9 cellular contexts compared by ENCODE assay signal in the genomic region with DNA sequence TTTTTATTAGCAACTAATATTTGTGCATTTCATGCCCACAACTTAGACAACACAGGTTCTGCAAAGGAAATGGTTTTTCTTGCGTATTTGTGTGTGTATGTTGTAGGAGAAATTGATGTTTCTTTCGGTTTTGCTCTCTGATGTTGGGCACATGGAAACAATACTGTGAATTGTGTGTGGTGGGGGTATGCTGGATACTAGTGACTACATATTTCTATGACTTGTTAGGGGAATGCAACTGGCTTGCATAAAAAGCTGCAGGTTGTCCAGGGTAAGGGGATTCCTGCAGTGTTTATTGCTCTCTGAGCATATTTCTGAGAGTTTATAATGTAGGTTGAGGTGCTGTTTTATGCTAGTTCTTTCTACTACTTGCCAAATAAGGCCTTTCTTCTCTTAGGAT. TPM values are rescaled to one million over a fixed set of nuclear protein-coding genes. Genes with fewer than 3 reads are reported as not detected.
DNase-seq lines count a peak whose midpoint lies in the region; ATAC-seq, FAIRE-seq and TF ChIP-seq lines count a peak whose summit lies in the region.
"Had no signal": no experiment of that assay in that cellular context is flagged by ENCODE, and none has a peak within 500 bp of the region (broad histone marks: within the 10 kb centered on the region; RNA-seq: fewer than 3 reads in every experiment).

No MANE protein-coding gene starts in this region.

- no peaks in the 10 kb centered on the region for H3K27me3 Mint-ChIP-seq in natural killer cell (ENCODE audit: low read depth in 2 of 2)

- H4K20me1 ChIP-seq in GM12878 (ENCODE audit: control insufficient read depth, insufficient read depth) (no peaks in the 10 kb centered on the region), OCI-LY7 (ENCODE audit: insufficient read depth, low read length) (no peaks in the 10 kb centered on the region)

- peak overlapping the region; percentile 10 for H3K4me2 ChIP-seq in GM12878 (ENCODE audit: control insufficient read depth, insufficient read depth)
- H3K4me2 ChIP-seq in OCI-LY7 (ENCODE audit: low read length), result no peak overlapping the region

- 38% methylated on average over 2 of the region's 2 CpGs for WGBS in GM12878 (ENCODE audit: insufficient coverage, insufficient replicate concordance, low lambda C conversion rate, missing lambda C conversion rate)

- H3K9me3 ChIP-seq in ES-I3 (ENCODE audit: control insufficient read depth, insufficient read depth, low read length) (no peaks in the 10 kb centered on the region), GM12878 (replicated peaks; ENCODE audit: control insufficient read depth, insufficient read depth, low read length) (no peaks in the 10 kb centered on the region), OCI-LY7 (ENCODE audit: low read length) (no peaks in the 10 kb centered on the region)

- H3K27me3 ChIP-seq in GM12878 (replicated peaks in 1 of 2; ENCODE audit: control insufficient read depth in 2 of 2, insufficient read depth in 2 of 2, low read length in 1 of 2), result no peaks in the 10 kb centered on the region

- POLR2A ChIA-PET in GM12878 (lab: Charles Lee) (interaction anchor here (0.8 to 1.2 kb wide), 2 partner anchors 18 to 19 kb away, joined by 4 read pairs; no protein-coding TSS in a partner anchor), OCI-LY7 (lab: Charles Lee) (no interaction called here)

- in situ Hi-C loops in GM12878 (cut with MboI), result loop anchor here (10.0 kb wide), 1 partner anchor 209 kb away; no protein-coding TSS in a partner anchor

- H3K36me3 ChIP-seq in ES-I3 (ENCODE audit: insufficient read depth, low read length) (peaks cover 12% of the 10 kb centered on the region; the same call in 1 of the 2 replicates), GM12878 (ENCODE audit: control insufficient read depth in 2 of 2, insufficient read depth in 2 of 2, low read length in 1 of 2) (no peaks in the 10 kb centered on the region), OCI-LY7 (ENCODE audit: insufficient read depth, low read length) (no peaks in the 10 kb centered on the region)

- RAD21 ChIA-PET in GM12878 (lab: Charles Lee; ENCODE audit: unreplicated experiment), result interaction anchor here (1.3 kb wide), 1 partner anchor 23 kb away, joined by 3 read pairs; no protein-coding TSS in a partner anchor

- BruUV-seq in GM12878 (replicated peaks; lab: Mats Ljungman, UMichigan), result no TSS peak
- no TSS peak for BruUV-seq in OCI-LY7 (replicated peaks; lab: Mats Ljungman, UMichigan)

- CTCF ChIA-PET in GM12878 (lab: Yijun Ruan, JAX), result interaction anchor here (0.9 to 2.2 kb wide), 6 partner anchors 8 to 209 kb away, joined by 3 to 10 read pairs (median 3); no protein-coding TSS in a partner anchor
- CTCF ChIA-PET in OCI-LY7 (lab: Charles Lee; ENCODE audit: unreplicated experiment), result no interaction called here

- H3K4me1 Mint-ChIP-seq in natural killer cell, result peaks cover 24 to 50% of the 10 kb centered on the region in 2 donors

- no peaks in the 10 kb centered on the region for H3K9me2 ChIP-seq in OCI-LY7 (ENCODE audit: insufficient read depth, low read length)

- no peak for TF ChIP-seq EP300 in GM12878 (IDR thresholded peaks at IDR 0.05; ENCODE audit: borderline replicate concordance in 1 of 2, control insufficient read depth in 1 of 2, low read depth in 2 of 2, low read length in 2 of 2)

- peak overlapping the region; percentile 57 to 91 for H3K27ac Mint-ChIP-seq in natural killer cell

- no peak for DNase-seq in GM12878 (ENCODE audit: low read depth, low spot score)
- no peak for DNase-seq in natural killer cell
- no peak for DNase-seq in glomerular visceral epithelial cell (ENCODE audit: extremely low spot score)
- no peak for DNase-seq in activated effector memory CD4-positive, alpha-beta T cell treated with Interleukin-2 at 50 U/mL for 16 hours
- no peak for DNase-seq in OCI-LY7 (ENCODE audit: low spot score)

- H3K27ac ChIP-seq in GM12878 (ENCODE audit: control insufficient read depth, insufficient read depth) (no peak overlapping the region), OCI-LY7 (ENCODE audit: low read depth, low read length, poor library complexity, severe bottlenecking) (no peak overlapping the region)

- H3K9ac ChIP-seq in ES-I3 (ENCODE audit: low read depth, low read length) (peak overlapping the region; percentile 97), GM12878 (ENCODE audit: control insufficient read depth, insufficient read depth, low read length) (no peak overlapping the region)

- no peaks in the 10 kb centered on the region for H3K9me3 Mint-ChIP-seq in natural killer cell

- H2AFZ ChIP-seq in GM12878 (ENCODE audit: control insufficient read depth, low read depth, low read length), result no peak overlapping the region
- H2AFZ ChIP-seq in OCI-LY7 (ENCODE audit: low read length), result no peak overlapping the region

- H3K4me3 ChIP-seq in GM12878, result peak overlapping the region; percentile 61
- no peak overlapping the region for H3K4me3 ChIP-seq in OCI-LY7 (ENCODE audit: low read depth, low read length, poor library complexity, severe bottlenecking)

- H3K36me3 Mint-ChIP-seq in natural killer cell, result no peaks in the 10 kb centered on the region

- peak overlapping the region; percentile 89 for H3K4me3 Mint-ChIP-seq in natural killer cell

- H3K4me1 ChIP-seq in ES-I3 (ENCODE audit: insufficient read depth, low read length), result peaks cover 25% of the 10 kb centered on the region
- H3K4me1 ChIP-seq in GM12878 (ENCODE audit: control insufficient read depth, insufficient read depth, low read length), result peaks cover 12% of the 10 kb centered on the region
- H3K4me1 ChIP-seq in OCI-LY7 (ENCODE audit: insufficient read depth, low read length, poor library complexity, severe bottlenecking), result peaks cover 8% of the 10 kb centered on the region

- TF ChIP-seq POLR2A in GM12878 (IDR thresholded peaks at IDR 0.05; ENCODE audit: low read depth, low read length), result no peak

- intact Hi-C loops in GM12878 (cut with micrococcal nuclease; ENCODE audit: unreplicated experiment) (loop anchor here (2.0 kb wide), 1 partner anchor 15 kb away; no protein-coding TSS in a partner anchor), natural killer cell (cut with micrococcal nuclease) (loop anchor here (10.0 kb wide), 1 partner anchor 209 kb away; no protein-coding TSS in a partner anchor), OCI-LY7 (cut with micrococcal nuclease; ENCODE audit: unreplicated experiment) (no loop called here)

- no peak for TF ChIP-seq CTCF in GM12878 (IDR thresholded peaks at IDR 0.05 in 2 of 3, conservative IDR thresholded peaks at IDR 0.05 in 1 of 3; ENCODE audit: control insufficient read depth in 2 of 3, extremely low read depth in 1 of 3, insufficient read depth in 1 of 3, low read depth in 3 of 3, low read length in 3 of 3)
- TF ChIP-seq CTCF in natural killer cell (IDR thresholded peaks at IDR 0.05), result no peak
- no peak for TF ChIP-seq CTCF in OCI-LY7 (conservative IDR thresholded peaks at IDR 0.05; ENCODE audit: low read length)

- ATAC-seq in HG02973 (IDR thresholded peaks at IDR 0.05; ENCODE audit: unreplicated experiment) (peak; percentile 28), GM12878 (peak; percentile 6), natural killer cell (no peak), GM19455 (IDR thresholded peaks at IDR 0.05; ENCODE audit: unreplicated experiment) (no peak)

- SMC1A ChIA-PET in GM12878 (lab: Charles Lee; ENCODE audit: uncharacterized antibody, unreplicated experiment), result interaction anchor here (0.9 to 1.4 kb wide), 4 partner anchors 20 to 98 kb away, joined by 3 to 5 read pairs (median 4); no protein-coding TSS in a partner anchor

- TF ChIP-seq RAD21 in GM12878 (IDR thresholded peaks at IDR 0.05; ENCODE audit: insufficient read depth, low read depth, low read length), result no peak

- no peak for FAIRE-seq in GM12878 (lab: Jason Lieb, UNC)

- H3K79me2 ChIP-seq in GM12878 (ENCODE audit: control insufficient read depth, insufficient read depth, low read length), result no peaks in the 10 kb centered on the region
- H3K79me2 ChIP-seq in OCI-LY7 (ENCODE audit: insufficient read depth, low read depth, low read length), result no peaks in the 10 kb centered on the region

RNA-seq across cellular contexts. Expression of a gene that starts 11.6 kb away (rescaled TPM):
- total RNA-seq in GM12878 (2013; cell fraction: nucleolus; rRNA removed), result 5.6 and 7.5 TPM in 2 replicates
- total RNA-seq in GM12878 (2014; rRNA removed), result 3.5 and 4.3 TPM in 2 replicates
- 4.2 and 5.0 TPM in 2 replicates for total RNA-seq in GM12878 (2014; rRNA removed; fragmentation: Illumina TruSeq; extraction: Trizol)
- total RNA-seq in GM12878 (2021), result 6.2 TPM in 2 replicates
- 2.9 TPM for polyA plus RNA-seq in GM12878 (2011; ENCODE audit: low read depth)
- 32.2 and 38.1 TPM in 2 replicates for polyA plus RNA-seq in GM12878 (2011; rRNA removed)
- polyA plus RNA-seq in GM12878 (2011; cell fraction: cytosol; rRNA removed), result 20.1 and 22.7 TPM in 2 replicates
- 21.6 and 21.7 TPM in 2 replicates for polyA plus RNA-seq in GM12878 (2011; cell fraction: nucleus; rRNA removed)
- 3.1 and 5.0 TPM in 2 replicates for polyA plus RNA-seq in GM12878 (2012)
- polyA plus RNA-seq in GM12878 (2014; fragmentation: Illumina TruSeq; extraction: Trizol), result 8.3 and 15.2 TPM in 2 replicates
- polyA plus RNA-seq in GM12878 (2014; fragmentation: Nextera tagmentation; extraction: Ambion mirVana), result 1 to 10 TPM; 1.3 to 2.4 TPM
- polyA plus RNA-seq in GM12878 (2014; rRNA removed), result 3.6 and 7.0 TPM in 2 replicates
- polyA plus RNA-seq in GM12878 (2016; fragmentation: Nextera tagmentation; extraction: Ambion mirVana), result 1 to 10 TPM; 1.7 to 1.8 TPM
- polyA minus RNA-seq in GM12878 (2011; rRNA and poly(A)+ RNA removed), result 21.2 and 32.7 TPM in 2 replicates
- 5.5 and 9.5 TPM in 2 replicates for polyA minus RNA-seq in GM12878 (2011; cell fraction: cytosol; rRNA and poly(A)+ RNA removed)
- polyA minus RNA-seq in GM12878 (2011; cell fraction: nucleus; rRNA and poly(A)+ RNA removed), result 5.7 and 6.6 TPM in 2 replicates
- total RNA-seq in natural killer cell, result 10 to 100 TPM; 13.6 to 17.6 (median 15.9) TPM
- total RNA-seq in OCI-LY7 (2014; rRNA removed; shearing (Covaris generic)), result 0.06 TPM in 1 of 2 replicates, not detected in the other
- 0.09 TPM in 1 of 2 replicates, not detected in the other for total RNA-seq in OCI-LY7 (2022)

RNA-seq across cellular contexts. Expression of a gene that starts 33.1 kb away (rescaled TPM):
- not detected in 2 replicates for total RNA-seq in GM12878 (2013; cell fraction: nucleolus; rRNA removed)
- total RNA-seq in GM12878 (2014; rRNA removed) (0.11 TPM in 1 of 2 replicates, not detected in the other), GM12878 (2014; rRNA removed; fragmentation: Illumina TruSeq; extraction: Trizol) (0.09 TPM in 1 of 2 replicates, not detected in the other), GM12878 (2021) (not detected in 2 replicates), natural killer cell (not detected), OCI-LY7 (2022) (not detected in 2 replicates)
- polyA plus RNA-seq in GM12878 (2011; ENCODE audit: low read depth), result not detected
- polyA plus RNA-seq in GM12878 (2011; rRNA removed) (0.04 TPM in 2 replicates), GM12878 (2014; fragmentation: Illumina TruSeq; extraction: Trizol) (not detected in 2 replicates), GM12878 (2014; fragmentation: Nextera tagmentation; extraction: Ambion mirVana) (not detected), GM12878 (2014; rRNA removed) (not detected in 2 replicates), GM12878 (2016; fragmentation: Nextera tagmentation; extraction: Ambion mirVana) (not detected)
- polyA plus RNA-seq in GM12878 (2011; cell fraction: cytosol; rRNA removed), result not detected in 2 replicates
- polyA plus RNA-seq in GM12878 (2011; cell fraction: nucleus; rRNA removed), result 0.09 and 0.15 TPM in 2 replicates
- not detected in 2 replicates for polyA plus RNA-seq in GM12878 (2012)
- polyA minus RNA-seq in GM12878 (2011; rRNA and poly(A)+ RNA removed), result 0.10 TPM in 1 of 2 replicates, not detected in the other
- polyA minus RNA-seq in GM12878 (2011; cell fraction: cytosol; rRNA and poly(A)+ RNA removed), result not detected in 2 replicates
- 0.38 TPM in 1 of 2 replicates, not detected in the other for polyA minus RNA-seq in GM12878 (2011; cell fraction: nucleus; rRNA and poly(A)+ RNA removed)
- total RNA-seq in OCI-LY7 (2014; rRNA removed; shearing (Covaris generic)), result 0.16 TPM in 1 of 2 replicates, not detected in the other
- total RNA-seq: fibroblast of villous mesenchyme had no signal

Comparison
In these comparisons a context has a peak if more than half of its experiments do, and no peak if none do; other contexts are left out.
1. ATAC-seq: peak in HG02973 (single experiment) and GM12878 (single experiment); none in natural killer cell (0 of 3) and GM19455 (single experiment).
2. RNA of a gene that starts 11.6 kb away (total RNA-seq): 13.6 to 17.6 TPM in natural killer cell and 3.5 to 7.5 TPM in GM12878; 0.06 to 0.09 TPM in OCI-LY7; every median in the first group is over 4 times any median in the second.